In genomic region chr2:130837811-130838565, GRCh38 we compare ENCODE assay signal across 1 cellular context.
TF ChIP-seq lines count a peak whose summit lies in the region.

No MANE protein-coding gene starts in this region.

TF ChIP-seq in GM23338, 12 proteins besides CTCF, POLR2A, EP300 and RAD21 (continued from another document):
- TF ChIP-seq REST (IDR thresholded peaks at IDR 0.05; ENCODE audit: unreplicated experiment) (no peak), STAT1 (IDR thresholded peaks at IDR 0.05; ENCODE audit: unreplicated experiment) (no peak), ZNF114 (CRISPR knock-in tag; IDR thresholded peaks at IDR 0.05) (no peak), ZNF331 (CRISPR knock-in tag; IDR thresholded peaks at IDR 0.05; ENCODE audit: low read depth) (no peak), ETS1 (IDR thresholded peaks at IDR 0.05) (no peak), CREB1 (CRISPR knock-in tag; IDR thresholded peaks at IDR 0.05; ENCODE audit: low read depth) (no peak), EZH2 (IDR thresholded peaks at IDR 0.05; ENCODE audit: low read depth, unreplicated experiment) (no peak), ZNF462 (CRISPR knock-in tag; IDR thresholded peaks at IDR 0.05) (no peak)
TF ChIP-seq in GM23338: peak in this region for 0.
